ENCODE assay signal across 24 cellular contexts in genomic region chr13:60170414-60170813, GRCh38.
"Had no signal": no experiment of that assay in that cellular context is flagged by ENCODE, and none has a peak within 500 bp of the region (broad histone marks: within the 10 kb centered on the region; RNA-seq: fewer than 3 reads in every experiment).

No MANE protein-coding gene starts in this region.

- DNase-seq: dermis blood vessel endothelial cell; effector memory CD4-positive, alpha-beta T cell; foreskin keratinocyte; heart left ventricle; left cardiac atrium; left lung; mesenchymal stem cell; mucosa of descending colon; naive B cell; sigmoid colon; stimulated activated CD4-positive, alpha-beta T cell treated with anti-CD3 and anti-CD28 coated beads, Interleukin-2, amount 100 ng/mL, for 24 hours; stimulated activated CD4-positive, alpha-beta T cell treated with anti-CD3 and anti-CD28 coated beads, Interleukin-4, amount 100 ng/mL, for 24 hours; stimulated activated naive CD4-positive, alpha-beta T cell treated with Interleukin-2 at 50 U/mL for 16 hours; stomach; thyroid gland; trophoblast cell had no signal

- ATAC-seq: foreskin keratinocyte; gastroesophageal sphincter; heart left ventricle; left cardiac atrium; left lung; mucosa of descending colon; natural killer cell treated with Interleukin-12 subunit alpha and Interleukin-12 subunit beta and Interleukin-15 and Interleukin-18, amount 100 ng/mL, for 72 hours; stimulated activated effector memory CD8-positive, alpha-beta T cell treated with anti-CD3 and anti-CD28 coated beads, Interleukin-12 subunit alpha, Interleukin-12 subunit beta, amount 100 ng/mL, for 72 hours had no signal

- H3K4me3 ChIP-seq: esophagus muscularis mucosa, gastroesophageal sphincter, heart left ventricle, hepatocyte, left lung, mucosa of descending colon, prostate gland, right atrium auricular region, sigmoid colon, stomach, thyroid gland, vagina had no signal
